Comparison of ENCODE assay signal across 8 cellular contexts in genomic region chr19:36378625-36379509, GRCh38. TPM values are rescaled to one million over a fixed set of nuclear protein-coding genes. Genes with fewer than 3 reads are reported as not detected.
DNase-seq lines count a peak whose midpoint lies in the region; ATAC-seq, FAIRE-seq and TF ChIP-seq lines count a peak whose summit lies in the region.

TSS of gene ZFP14 (minus strand) at chr19:36379201. CDS start at chr19:36367892, 11,309 bp downstream.

- H3K4me1 ChIP-seq in kidney (ENCODE audit: control insufficient read depth in 1 of 2, insufficient read depth in 1 of 2, low read depth in 1 of 2, low read length in 2 of 2) = peaks cover 3 to 4% of the 10 kb centered on the region in 2 donors

- H3K9ac ChIP-seq in kidney (ENCODE audit: low read length in 2 of 2) = peak within 1 kb of the TSS; percentile 78 to 94

- DNase-seq in AG08396 (ENCODE audit: low spot score) = peak; percentile 100
- DNase-seq in NCI-H345 (lab: John Stamatoyannopoulos, UW) = peak; percentile 100
- peak; percentile 91 for DNase-seq in activated CD4-positive, CD25-positive, alpha-beta regulatory T cell treated with anti-CD3 and anti-CD28 coated beads, Interleukin-2, amount 50 U/mL, for 72 hours
- peak; percentile 96 for DNase-seq in cerebellum (ENCODE audit: low spot score)
- DNase-seq in kidney = peak; percentile 96
- DNase-seq in stimulated activated CD4-positive, alpha-beta T cell treated with anti-CD3 and anti-CD28 coated beads, Interleukin-15, amount 100 ng/mL, for 1 hour (ENCODE audit: low read depth in 1 of 2, low spot score in 1 of 2) = peak; percentile 85 to 91

- peak within 1 kb of the TSS; percentile 92 to 95 for H3K4me3 ChIP-seq in kidney (ENCODE audit: low read length in 2 of 2)

- no peaks in the 10 kb centered on the region for H3K36me3 ChIP-seq in kidney (ENCODE audit: control insufficient read depth in 1 of 2, insufficient read depth in 2 of 2, low read length in 2 of 2)

- peak within 1 kb of the TSS; percentile 52 to 68 for H3K27ac ChIP-seq in kidney (ENCODE audit: low read depth in 2 of 2, low read length in 2 of 2)

- intact Hi-C loops in kidney (cut with DNase I) = no loop called here

- no peaks in the 10 kb centered on the region for H3K9me3 ChIP-seq in kidney (ENCODE audit: control insufficient read depth in 1 of 2, low read length in 2 of 2)

- in situ Hi-C loops in GM18951 (cut with MboI; ENCODE audit: low sequenced_read_pairs, unreplicated experiment) = no loop called here

- TF ChIP-seq POLR2A in GM18951 (IDR thresholded peaks at IDR 0.05; ENCODE audit: extremely low read depth, insufficient read depth, insufficient read length) = peak; percentile 51

- FAIRE-seq in kidney (lab: Jason Lieb, UNC) = no peak

- ATAC-seq in HG03175 (IDR thresholded peaks at IDR 0.05; ENCODE audit: unreplicated experiment) = peak; percentile 94

- no peak for TF ChIP-seq CTCF in kidney (IDR thresholded peaks at IDR 0.05; ENCODE audit: borderline replicate concordance, extremely low read depth, insufficient read depth)

RNA-seq across cellular contexts. Expression of gene ZFP14, which starts in this region (rescaled TPM):
- total RNA-seq in cerebellum (35.7 TPM), kidney (7.3 TPM)
- 4.3 TPM for polyA plus RNA-seq in kidney (ENCODE audit: insufficient read depth, low read depth, low replicate concordance)

Comparison
In these comparisons a context has a peak if more than half of its experiments do, and no peak if none do; other contexts are left out.
1. Peak in every context shown above with its lines: DNase-seq, ATAC-seq, H3K4me3 ChIP-seq and H3K27ac ChIP-seq.